ENCODE assay signal across 1 cellular context in genomic region chr1:27755286-27755685, GRCh38.
TF ChIP-seq lines count a peak whose summit lies in the region.

No MANE protein-coding gene starts in this region.

TF ChIP-seq in K562, 482 proteins besides CTCF, POLR2A, EP300 and RAD21:
- TF ChIP-seq RHOXF2B (CRISPR knock-in tag; conservative IDR thresholded peaks at IDR 0.05) (no peak), ZNF253 (CRISPR knock-in tag; conservative IDR thresholded peaks at IDR 0.05) (no peak), GATAD2A (IDR thresholded peaks at IDR 0.05) (no peak), SMARCA5 (IDR thresholded peaks at IDR 0.05) (no peak), NFIC (IDR thresholded peaks at IDR 0.05) (peak; percentile 63; the same call in 1 of the 2 replicates), GTF3C2 (IDR thresholded peaks at IDR 0.05; ENCODE audit: borderline replicate concordance, extremely low read depth, insufficient read length) (no peak)
